33 cellular contexts compared by ENCODE assay signal in the genomic region with DNA sequence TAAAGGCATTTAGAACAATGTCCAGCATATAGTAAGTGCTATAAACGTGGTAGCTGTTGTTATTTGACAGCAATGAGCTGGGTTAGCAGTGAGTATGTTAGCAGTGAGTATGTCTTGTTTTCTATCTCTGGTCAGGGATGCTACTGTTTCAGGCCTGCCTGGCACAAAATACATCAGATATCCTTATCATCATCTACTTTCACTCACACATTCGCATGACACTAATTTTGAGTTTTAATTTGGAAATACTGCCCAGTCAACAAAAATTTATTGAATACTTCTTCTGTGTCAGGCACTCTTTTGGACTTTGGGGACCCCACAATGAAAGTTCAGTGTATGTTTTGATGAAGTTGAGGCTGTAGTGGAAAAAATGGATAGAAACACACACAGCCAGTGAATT.
"Had no signal": no experiment of that assay in that cellular context is flagged by ENCODE, and none has a peak within 500 bp of the region (broad histone marks: within the 10 kb centered on the region; RNA-seq: fewer than 3 reads in every experiment).

No MANE protein-coding gene starts in this region.

- DNase-seq: activated B cell treated with CpG ODN at 0.5 μM for 24 hours; activated CD4-positive, alpha-beta memory T cell treated with anti-CD3 and anti-CD28 coated beads for 36 hours; activated CD4-positive, alpha-beta T cell treated with anti-CD3 and anti-CD28 coated beads for 4 hours; activated CD4-positive, alpha-beta T cell treated with anti-CD3 and anti-CD28 coated beads, Interleukin-2, amount 10 ng/mL, durations not matched to agents 24 days and 14 days; activated CD4-positive, alpha-beta T cell treated with anti-CD3 and anti-CD28 coated beads, Interleukin-2, amount 50 U/mL, for 1 hour; activated CD4-positive, alpha-beta T cell treated with anti-CD3 and anti-CD28 coated beads, Interleukin-2, amount 50 U/mL, for 4 hours; activated CD4-positive, CD25-positive, alpha-beta regulatory T cell treated with anti-CD3 and anti-CD28 coated beads, Interleukin-2, amount 50 U/mL, for 72 hours; activated CD8-positive, alpha-beta memory T cell treated with anti-CD3 and anti-CD28 coated beads, Interleukin-2, amount 50 U/mL, for 4 hours; activated CD8-positive, alpha-beta T cell treated with anti-CD3 and anti-CD28 coated beads for 36 hours; activated effector memory CD4-positive, alpha-beta T cell treated with anti-CD3 and anti-CD28 coated beads, Interleukin-2, amount 50 U/mL, for 16 hours; activated gamma-delta T cell treated with Interleukin-2 at 50 U/mL for 16 hours; activated naive CD4-positive, alpha-beta T cell; activated naive CD4-positive, alpha-beta T cell treated with anti-CD3 and anti-CD28 coated beads for 36 hours; activated naive CD4-positive, alpha-beta T cell treated with anti-CD3 and anti-CD28 coated beads, Interleukin-2, amount 50 U/mL, for 16 hours; activated naive CD8-positive, alpha-beta T cell treated with anti-CD3 and anti-CD28 coated beads for 36 hours; activated T-cell treated with anti-CD3 and anti-CD28 coated beads for 4 hours; activated T-cell treated with anti-CD3 and anti-CD28 coated beads, Interleukin-2, amount 50 U/mL, for 1 hour; activated T-cell treated with anti-CD3 and anti-CD28 coated beads, Interleukin-2, amount 50 U/mL, for 4 hours; activated T-cell treated with anti-CD3 and anti-CD28 coated beads, Interleukin-2, amount 50 U/mL, for 72 hours; adrenal gland; amniotic stem cell; aorta; body of pancreas; brain microvascular endothelial cell; central memory CD4-positive, alpha-beta T cell; T-helper 2 cell; T-helper 9 cell had no signal

- H3K36me3 ChIP-seq: adrenal gland, brain microvascular endothelial cell, breast epithelium had no signal

- H3K4me3 ChIP-seq: adrenal gland, body of pancreas, breast epithelium had no signal

- H3K4me1 ChIP-seq: breast epithelium had no signal

- H3K9me3 ChIP-seq: adrenal gland, body of pancreas, breast epithelium had no signal

- H3K27me3 ChIP-seq: adrenal gland, body of pancreas, brain microvascular endothelial cell, breast epithelium had no signal

- ATAC-seq: activated CD8-positive, alpha-beta T cell treated with anti-CD3 and anti-CD28 coated beads for 36 hours; activated naive CD4-positive, alpha-beta T cell treated with anti-CD3 and anti-CD28 coated beads, Interleukin-2, amount 50 U/mL, for 72 hours; activated T-cell treated with anti-CD3 and anti-CD28 coated beads, Interleukin-2, amount 50 U/mL, for 4 hours; activated T-cell treated with anti-CD3 and anti-CD28 coated beads, Interleukin-2, amount 50 U/mL, for 72 hours; activated T-helper 17 cell treated with anti-CD3 and anti-CD28 coated beads, Interleukin-2, amount 50 U/mL, for 72 hours; body of pancreas had no signal

- H3K27ac ChIP-seq: adrenal gland, body of pancreas, brain microvascular endothelial cell, breast epithelium, VCaP had no signal

- FAIRE-seq: astrocyte, TTC549 had no signal
